ENCODE assay signal across 1 cellular context in the genomic region with DNA sequence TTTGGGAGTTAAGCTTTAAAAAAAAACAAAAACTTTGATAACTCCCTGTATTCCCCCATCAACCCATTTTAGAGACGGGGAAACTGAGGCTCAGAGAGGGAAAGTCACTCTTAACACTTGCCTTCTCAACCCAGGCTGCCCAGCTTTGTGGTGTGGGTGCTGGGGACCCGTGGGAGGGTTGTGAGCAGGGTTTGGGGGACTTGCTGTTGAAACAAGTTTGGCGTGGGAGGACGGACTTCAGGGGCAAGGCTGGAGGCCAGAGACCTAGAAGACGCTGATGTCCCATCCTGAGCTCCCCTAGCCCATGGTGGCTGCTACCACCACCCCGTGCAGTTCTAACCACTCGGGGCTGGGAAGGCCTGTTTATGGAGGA.
TF ChIP-seq lines count a peak whose summit lies in the region.

No MANE protein-coding gene starts in this region.

TF ChIP-seq in GM23338, 12 proteins besides CTCF, POLR2A, EP300 and RAD21 (continued from another document):
- TF ChIP-seq, protein P1, sequence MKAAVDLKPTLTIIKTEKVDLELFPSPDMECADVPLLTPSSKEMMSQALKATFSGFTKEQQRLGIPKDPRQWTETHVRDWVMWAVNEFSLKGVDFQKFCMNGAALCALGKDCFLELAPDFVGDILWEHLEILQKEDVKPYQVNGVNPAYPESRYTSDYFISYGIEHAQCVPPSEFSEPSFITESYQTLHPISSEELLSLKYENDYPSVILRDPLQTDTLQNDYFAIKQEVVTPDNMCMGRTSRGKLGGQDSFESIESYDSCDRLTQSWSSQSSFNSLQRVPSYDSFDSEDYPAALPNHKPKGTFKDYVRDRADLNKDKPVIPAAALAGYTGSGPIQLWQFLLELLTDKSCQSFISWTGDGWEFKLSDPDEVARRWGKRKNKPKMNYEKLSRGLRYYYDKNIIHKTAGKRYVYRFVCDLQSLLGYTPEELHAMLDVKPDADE (IDR thresholded peaks at IDR 0.05) = no peak
- TF ChIP-seq ZNF331 (CRISPR knock-in tag; IDR thresholded peaks at IDR 0.05; ENCODE audit: low read depth) = no peak
- TF ChIP-seq ZNF114 (CRISPR knock-in tag; IDR thresholded peaks at IDR 0.05) = no peak
- no peak for TF ChIP-seq POLR2AphosphoS5 (IDR thresholded peaks at IDR 0.05; ENCODE audit: low read depth)
- TF ChIP-seq, protein P2, sequence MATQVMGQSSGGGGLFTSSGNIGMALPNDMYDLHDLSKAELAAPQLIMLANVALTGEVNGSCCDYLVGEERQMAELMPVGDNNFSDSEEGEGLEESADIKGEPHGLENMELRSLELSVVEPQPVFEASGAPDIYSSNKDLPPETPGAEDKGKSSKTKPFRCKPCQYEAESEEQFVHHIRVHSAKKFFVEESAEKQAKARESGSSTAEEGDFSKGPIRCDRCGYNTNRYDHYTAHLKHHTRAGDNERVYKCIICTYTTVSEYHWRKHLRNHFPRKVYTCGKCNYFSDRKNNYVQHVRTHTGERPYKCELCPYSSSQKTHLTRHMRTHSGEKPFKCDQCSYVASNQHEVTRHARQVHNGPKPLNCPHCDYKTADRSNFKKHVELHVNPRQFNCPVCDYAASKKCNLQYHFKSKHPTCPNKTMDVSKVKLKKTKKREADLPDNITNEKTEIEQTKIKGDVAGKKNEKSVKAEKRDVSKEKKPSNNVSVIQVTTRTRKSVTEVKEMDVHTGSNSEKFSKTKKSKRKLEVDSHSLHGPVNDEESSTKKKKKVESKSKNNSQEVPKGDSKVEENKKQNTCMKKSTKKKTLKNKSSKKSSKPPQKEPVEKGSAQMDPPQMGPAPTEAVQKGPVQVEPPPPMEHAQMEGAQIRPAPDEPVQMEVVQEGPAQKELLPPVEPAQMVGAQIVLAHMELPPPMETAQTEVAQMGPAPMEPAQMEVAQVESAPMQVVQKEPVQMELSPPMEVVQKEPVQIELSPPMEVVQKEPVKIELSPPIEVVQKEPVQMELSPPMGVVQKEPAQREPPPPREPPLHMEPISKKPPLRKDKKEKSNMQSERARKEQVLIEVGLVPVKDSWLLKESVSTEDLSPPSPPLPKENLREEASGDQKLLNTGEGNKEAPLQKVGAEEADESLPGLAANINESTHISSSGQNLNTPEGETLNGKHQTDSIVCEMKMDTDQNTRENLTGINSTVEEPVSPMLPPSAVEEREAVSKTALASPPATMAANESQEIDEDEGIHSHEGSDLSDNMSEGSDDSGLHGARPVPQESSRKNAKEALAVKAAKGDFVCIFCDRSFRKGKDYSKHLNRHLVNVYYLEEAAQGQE (IDR thresholded peaks at IDR 0.05; ENCODE audit: unreplicated experiment) = no peak
- TF ChIP-seq EZH2phosphoT487 (IDR thresholded peaks at IDR 0.05; ENCODE audit: unreplicated experiment) = no peak
- TF ChIP-seq NANOG (IDR thresholded peaks at IDR 0.05; ENCODE audit: borderline replicate concordance) = no peak
- no peak for TF ChIP-seq EZH2 (IDR thresholded peaks at IDR 0.05; ENCODE audit: low read depth, unreplicated experiment)
